ENCODE assay signal across 8 cellular contexts in the genomic region with DNA sequence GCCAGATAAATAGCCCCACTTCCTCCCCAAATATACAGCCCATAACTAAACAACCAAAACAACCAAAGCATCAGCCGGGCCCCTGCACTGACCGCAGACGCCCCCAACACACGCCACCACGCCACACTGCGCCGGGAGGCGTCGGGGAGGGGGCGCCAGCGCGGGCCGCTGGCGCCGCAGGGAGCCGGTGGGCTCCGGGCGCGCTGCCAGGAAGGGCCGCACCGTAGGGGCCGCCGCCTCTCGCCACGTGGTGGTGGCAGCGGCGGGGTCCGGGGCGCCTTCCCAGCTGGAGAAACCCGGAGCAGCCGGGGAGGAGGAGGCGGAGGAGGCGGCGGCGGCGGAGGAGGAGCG. TPM values are rescaled to one million over a fixed set of nuclear protein-coding genes. Genes with fewer than 3 reads are reported as not detected.
DNase-seq lines count a peak whose midpoint lies in the region; ATAC-seq, FAIRE-seq and TF ChIP-seq lines count a peak whose summit lies in the region.

No MANE protein-coding gene starts in this region.

- ATAC-seq in heart left ventricle (peak in 1 of 4 donors; percentile 3), sciatic nerve (no peak)
- ATAC-seq in activated naive CD4-positive, alpha-beta T cell treated with anti-CD3 and anti-CD28 coated beads, Interleukin-2, amount 50 U/mL, for 72 hours = peak in 1 of 2 donors; percentile 0

- DNase-seq in heart left ventricle = no peak
- no peak for DNase-seq in cardiac septum (ENCODE audit: low spot score)
- no peak for DNase-seq in activated naive CD4-positive, alpha-beta T cell treated with anti-CD3 and anti-CD28 coated beads, Interleukin-2, amount 50 U/mL, for 72 hours (ENCODE audit: low spot score in 2 of 2)
- DNase-seq in kidney epithelial cell (ENCODE audit: low read depth) = no peak
- no peak for DNase-seq in sciatic nerve (ENCODE audit: low spot score)
- DNase-seq in GM19239 (ENCODE audit: insufficient read length, low spot score) = no peak
- DNase-seq in OCI-M2 (lab: John Stamatoyannopoulos, UW; ENCODE audit: unreplicated experiment) = no peak

- H3K36me3 Mint-ChIP-seq in activated naive CD4-positive, alpha-beta T cell treated with anti-CD3 and anti-CD28 coated beads, Interleukin-2, amount 50 U/mL, for 72 hours = no peaks in the 10 kb centered on the region

- TF ChIP-seq CTCF in heart left ventricle (IDR thresholded peaks at IDR 0.05) (no peak), kidney epithelial cell (IDR thresholded peaks at IDR 0.05; ENCODE audit: insufficient read depth, low read length, poor library complexity, severe bottlenecking) (no peak)

- intact Hi-C loops in heart left ventricle (cut with DNase I) (loop anchor here in 3 of 10 donors (5.0 to 10.0 kb wide), 4 partner anchors 41 to 201 kb away; a partner anchor contains a TSS), cardiac septum (cut with DNase I) (loop anchor here (5.0 to 10.0 kb wide), 3 partner anchors 41 to 201 kb away; a partner anchor contains a TSS), sciatic nerve (cut with DNase I) (no loop called here)

- no peaks in the 10 kb centered on the region for H3K27me3 ChIP-seq in heart left ventricle
- no peaks in the 10 kb centered on the region for H3K27me3 ChIP-seq in kidney epithelial cell (ENCODE audit: control insufficient read depth, insufficient read depth, low read length)
- peaks cover 21% of the 10 kb centered on the region for H3K27me3 ChIP-seq in thymus (ENCODE audit: control insufficient read depth, insufficient read depth)

- FAIRE-seq in GM19239 (lab: Jason Lieb, UNC) = no peak

- H3K27ac ChIP-seq in heart left ventricle (peak overlapping the region; percentile 67 to 98 (median 92)), thymus (ENCODE audit: low read depth) (peak overlapping the region; percentile 60)

- H3K9me3 Mint-ChIP-seq in activated naive CD4-positive, alpha-beta T cell treated with anti-CD3 and anti-CD28 coated beads, Interleukin-2, amount 50 U/mL, for 72 hours = no peaks in the 10 kb centered on the region

- no peak for TF ChIP-seq POLR2A in heart left ventricle (IDR thresholded peaks at IDR 0.05)

- peak overlapping the region; percentile 85 to 93 for H3K27ac Mint-ChIP-seq in activated naive CD4-positive, alpha-beta T cell treated with anti-CD3 and anti-CD28 coated beads, Interleukin-2, amount 50 U/mL, for 72 hours

- H3K36me3 ChIP-seq in heart left ventricle (peaks cover 0 to 6% (median 0%) of the 10 kb centered on the region in 9 donors), kidney epithelial cell (ENCODE audit: control insufficient read depth, insufficient read depth, low read length) (no peaks in the 10 kb centered on the region), thymus (ENCODE audit: control insufficient read depth, insufficient read depth) (peaks cover 4% of the 10 kb centered on the region)

- H3K9me3 ChIP-seq in heart left ventricle = no peaks in the 10 kb centered on the region
- no peaks in the 10 kb centered on the region for H3K9me3 ChIP-seq in thymus (ENCODE audit: control insufficient read depth)

- H3K4me3 ChIP-seq in heart left ventricle (peak overlapping the region; percentile 66 to 100 (median 94)), kidney epithelial cell (ENCODE audit: low read depth, low read length) (peak overlapping the region; percentile 75), thymus (ENCODE audit: low read length) (peak overlapping the region; percentile 72)

- H3K4me1 ChIP-seq in heart left ventricle (peaks cover 0 to 42% (median 21%) of the 10 kb centered on the region in 12 donors), thymus (ENCODE audit: control insufficient read depth, insufficient read depth, low read length) (peaks cover 18% of the 10 kb centered on the region)

- 0% methylated on average over 8 to 34 of the region's 37 CpGs for WGBS in heart left ventricle, 4 donors
- 0% methylated on average over 36 of the region's 37 CpGs for WGBS in thymus

RNA-seq across cellular contexts. Expression of a gene that starts 0.3 kb away (rescaled TPM):
- 10 to 100 TPM; 11.3 to 24.8 (median 12.0) TPM for total RNA-seq in heart left ventricle
- 10 to 100 TPM; 14.8 to 23.8 TPM for polyA plus RNA-seq in heart left ventricle
- 11.2 TPM for total RNA-seq in cardiac septum
- 10 to 100 TPM; 15.4 to 21.4 TPM for total RNA-seq in activated naive CD4-positive, alpha-beta T cell treated with anti-CD3 and anti-CD28 coated beads, Interleukin-2, amount 50 U/mL, for 72 hours
- total RNA-seq in kidney epithelial cell = 8.3 and 9.7 TPM in 2 replicates
- 9.5 TPM for polyA plus RNA-seq in thymus
- total RNA-seq in sciatic nerve = 19.9 TPM

RNA-seq across cellular contexts. Expression of a gene that starts 39.4 kb away (rescaled TPM):
- total RNA-seq in heart left ventricle (1 to 10 TPM in 1 of 9 donors, under 1 TPM in 6, not detected in 2; 0.09 to 3.2 (median 0.28) TPM), cardiac septum (0.30 TPM), kidney epithelial cell (not detected in 2 replicates), sciatic nerve (1.1 TPM)
- polyA plus RNA-seq in heart left ventricle (under 1 TPM; 0.07 to 0.15 TPM), thymus (1.6 TPM)
- 10 to 100 TPM; 39.6 to 73.5 TPM for total RNA-seq in activated naive CD4-positive, alpha-beta T cell treated with anti-CD3 and anti-CD28 coated beads, Interleukin-2, amount 50 U/mL, for 72 hours

RNA-seq across cellular contexts. Expression of a gene that starts 43.9 kb away (rescaled TPM):
- total RNA-seq in heart left ventricle = 100 to 1,000 TPM; 118 to 236 (median 192) TPM
- polyA plus RNA-seq in heart left ventricle = 100 to 1,000 TPM in 1 of 2 donors, 10 to 100 TPM in 1; 30.7 to 136 TPM
- total RNA-seq in cardiac septum = 185 TPM
- total RNA-seq in activated naive CD4-positive, alpha-beta T cell treated with anti-CD3 and anti-CD28 coated beads, Interleukin-2, amount 50 U/mL, for 72 hours = 100 to 1,000 TPM; 560 to 601 TPM
- 249 and 270 TPM in 2 replicates for total RNA-seq in kidney epithelial cell
- polyA plus RNA-seq in thymus = 91.3 TPM
- total RNA-seq in sciatic nerve = 223 TPM

Comparison
In these comparisons a context has a peak if more than half of its experiments do, and no peak if none do; other contexts are left out.
1. RNA of a gene that starts 39.4 kb away (total RNA-seq): 39.6 to 73.5 TPM in activated naive CD4-positive, alpha-beta T cell treated with anti-CD3 and anti-CD28 coated beads, Interleukin-2, amount 50 U/mL, for 72 hours; 1.1 TPM in sciatic nerve (single experiment), 0.30 TPM in cardiac septum (single experiment), 0.09 to 3.2 TPM in heart left ventricle and not detected in kidney epithelial cell; every median in the first group is over 4 times any median in the second.
2. Peak in every context shown above with its lines, with median percentiles within 50 percentile points of each other: H3K4me3 ChIP-seq.